Comparison of ENCODE assay signal across 1 cellular context in genomic region chr3:49469876-49470713, GRCh38.
TF ChIP-seq lines count a peak whose summit lies in the region.

Gene DAG1, plus strand, starts transcription at chr3:49470267. Its CDS starts 40,268 bp downstream, at chr3:49510535.

TF ChIP-seq in GM12878, 131 proteins besides CTCF, POLR2A, EP300 and RAD21 (continued from another document):
- TF ChIP-seq E2F4 (IDR thresholded peaks at IDR 0.05; ENCODE audit: low read depth, low read length) = no peak; the same call in 1 of the 2 replicates
